Comparison of ENCODE assay signal across 13 cellular contexts in genomic region chr3:27976933-27977332, GRCh38.
A peak's percentile ranks its signal among the peaks of the same experiment; 100 is the strongest.
DNase-seq lines count a peak whose midpoint lies in the region; ATAC-seq and TF ChIP-seq lines count a peak whose summit lies in the region.
"Had no signal": no experiment of that assay in that cellular context is flagged by ENCODE, and none has a peak within 500 bp of the region (broad histone marks: within the 10 kb centered on the region; RNA-seq: fewer than 3 reads in every experiment).

No MANE protein-coding gene starts in this region.

- H3K4me3 ChIP-seq in ascending aorta, result no peak overlapping the region
- H3K4me3 ChIP-seq in skeletal muscle cell (ENCODE audit: low read depth, low read length), result no peak overlapping the region

- no peaks in the 10 kb centered on the region for H3K9me3 ChIP-seq in ascending aorta
- H3K9me3 ChIP-seq: SK-N-SH had no signal

- DNase-seq in Kasumi-1 (lab: John Stamatoyannopoulos, UW), result peak; percentile 86 to 88
- peak; percentile 8 to 64 for DNase-seq in ascending aorta (ENCODE audit: low spot score in 2 of 2)
- peak; percentile 17 for DNase-seq in skeletal muscle cell (ENCODE audit: low read depth)
- no peak for DNase-seq in NCI-H146 treated with DMSO at 0.1 percent for 48 hours (lab: John Stamatoyannopoulos, UW; ENCODE audit: unreplicated experiment)
- no peak for DNase-seq in activated CD4-positive, alpha-beta T cell treated with anti-CD3 and anti-CD28 coated beads for 1 hour
- DNase-seq in posterior vena cava (ENCODE audit: low spot score), result no peak
- DNase-seq in activated naive CD8-positive, alpha-beta T cell treated with anti-CD3 and anti-CD28 coated beads for 36 hours, result no peak
- DNase-seq: activated T-cell treated with anti-CD3 and anti-CD28 coated beads, Interleukin-2, amount 50 U/mL, for 48 hours; NCI-H146; SK-N-SH had no signal

- H3K4me3 Mint-ChIP-seq in activated naive CD8-positive, alpha-beta T cell treated with anti-CD3 and anti-CD28 coated beads for 36 hours, result no peak overlapping the region
- H3K4me3 Mint-ChIP-seq: dendritic cell treated with granulocyte-macrophage colony-stimulating factor and Interleukin-4, amounts not matched to agents 40 ng/mL and 50 ng/mL, for 4 days had no signal

- H3K36me3 Mint-ChIP-seq in activated naive CD8-positive, alpha-beta T cell treated with anti-CD3 and anti-CD28 coated beads for 36 hours, result no peaks in the 10 kb centered on the region

- no peaks in the 10 kb centered on the region for H3K27me3 ChIP-seq in ascending aorta

- peaks cover 5% of the 10 kb centered on the region for H3K9me3 Mint-ChIP-seq in activated naive CD8-positive, alpha-beta T cell treated with anti-CD3 and anti-CD28 coated beads for 36 hours

- intact Hi-C loops in ascending aorta (cut with DNase I), result no loop called here
- intact Hi-C loops in posterior vena cava (cut with DNase I), result no loop called here

- TF ChIP-seq CTCF in ascending aorta (IDR thresholded peaks at IDR 0.05), result no peak

- H3K27me3 Mint-ChIP-seq in activated naive CD8-positive, alpha-beta T cell treated with anti-CD3 and anti-CD28 coated beads for 36 hours, result no peaks in the 10 kb centered on the region
- H3K27me3 Mint-ChIP-seq: dendritic cell treated with granulocyte-macrophage colony-stimulating factor and Interleukin-4, amounts not matched to agents 40 ng/mL and 50 ng/mL, for 4 days had no signal

- H3K4me1 Mint-ChIP-seq in activated naive CD8-positive, alpha-beta T cell treated with anti-CD3 and anti-CD28 coated beads for 36 hours, result peaks cover 12% of the 10 kb centered on the region

- H3K27ac Mint-ChIP-seq in activated naive CD8-positive, alpha-beta T cell treated with anti-CD3 and anti-CD28 coated beads for 36 hours, result no peak overlapping the region
- H3K27ac Mint-ChIP-seq: dendritic cell treated with granulocyte-macrophage colony-stimulating factor and Interleukin-4, amounts not matched to agents 40 ng/mL and 50 ng/mL, for 4 days had no signal

- no peaks in the 10 kb centered on the region for H3K4me1 ChIP-seq in ascending aorta

- peak; percentile 84 for ATAC-seq in GM18868 (IDR thresholded peaks at IDR 0.05; ENCODE audit: unreplicated experiment)
- ATAC-seq: left lobe of liver had no signal

- no peak overlapping the region for H3K27ac ChIP-seq in ascending aorta

- H3K36me3 ChIP-seq in ascending aorta, result no peaks in the 10 kb centered on the region

Comparison
In these comparisons a context has a peak if more than half of its experiments do, and no peak if none do; other contexts are left out.
1. DNase-seq: peak in Kasumi-1 (2 of 2), ascending aorta (2 of 2) and skeletal muscle cell (single experiment); none in NCI-H146 treated with DMSO at 0.1 percent for 48 hours (single experiment), activated CD4-positive, alpha-beta T cell treated with anti-CD3 and anti-CD28 coated beads for 1 hour (single experiment), posterior vena cava (single experiment) and activated naive CD8-positive, alpha-beta T cell treated with anti-CD3 and anti-CD28 coated beads for 36 hours (single experiment).